ENCODE assay signal across 1 cellular context in the genomic region with DNA sequence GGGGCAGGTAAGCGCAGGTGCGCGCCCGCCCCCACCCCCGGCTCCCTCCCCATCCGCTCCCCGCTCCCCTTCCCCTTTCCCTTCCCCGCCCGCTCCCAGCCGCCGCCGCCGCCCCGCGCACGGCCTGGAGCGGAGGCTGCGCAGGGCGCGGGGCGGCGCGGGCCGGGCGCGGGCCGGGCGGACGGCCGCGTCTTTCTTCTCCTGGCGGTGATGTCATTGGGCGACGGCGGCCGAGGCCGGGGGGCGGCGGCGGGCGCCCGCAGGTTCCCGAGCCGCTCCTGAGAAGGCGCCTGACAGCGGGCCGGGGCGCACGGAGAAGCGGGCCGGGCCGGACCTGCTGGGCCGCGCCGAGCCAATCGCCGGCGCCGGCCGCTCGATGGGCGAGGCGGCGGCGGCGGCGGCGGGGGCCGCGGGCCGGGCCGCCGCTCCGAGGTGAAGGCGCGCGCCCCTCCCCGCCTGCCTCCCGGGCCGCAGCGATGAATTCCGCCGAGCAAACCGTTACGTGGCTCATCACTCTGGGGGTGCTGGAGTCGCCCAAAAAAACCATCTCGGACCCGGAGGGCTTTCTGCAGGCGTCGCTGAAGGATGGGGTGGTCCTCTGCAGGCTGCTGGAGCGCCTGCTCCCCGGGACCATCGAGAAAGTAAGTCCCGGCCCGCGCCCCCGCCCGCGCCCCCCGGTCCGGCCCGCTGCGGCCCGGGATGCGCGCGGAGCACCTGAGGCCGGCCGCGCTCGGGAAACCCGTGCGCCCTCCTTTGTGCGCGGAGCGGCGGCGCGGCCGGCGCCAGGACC.
TF ChIP-seq lines count a peak whose summit lies in the region.

A gene with protein sequence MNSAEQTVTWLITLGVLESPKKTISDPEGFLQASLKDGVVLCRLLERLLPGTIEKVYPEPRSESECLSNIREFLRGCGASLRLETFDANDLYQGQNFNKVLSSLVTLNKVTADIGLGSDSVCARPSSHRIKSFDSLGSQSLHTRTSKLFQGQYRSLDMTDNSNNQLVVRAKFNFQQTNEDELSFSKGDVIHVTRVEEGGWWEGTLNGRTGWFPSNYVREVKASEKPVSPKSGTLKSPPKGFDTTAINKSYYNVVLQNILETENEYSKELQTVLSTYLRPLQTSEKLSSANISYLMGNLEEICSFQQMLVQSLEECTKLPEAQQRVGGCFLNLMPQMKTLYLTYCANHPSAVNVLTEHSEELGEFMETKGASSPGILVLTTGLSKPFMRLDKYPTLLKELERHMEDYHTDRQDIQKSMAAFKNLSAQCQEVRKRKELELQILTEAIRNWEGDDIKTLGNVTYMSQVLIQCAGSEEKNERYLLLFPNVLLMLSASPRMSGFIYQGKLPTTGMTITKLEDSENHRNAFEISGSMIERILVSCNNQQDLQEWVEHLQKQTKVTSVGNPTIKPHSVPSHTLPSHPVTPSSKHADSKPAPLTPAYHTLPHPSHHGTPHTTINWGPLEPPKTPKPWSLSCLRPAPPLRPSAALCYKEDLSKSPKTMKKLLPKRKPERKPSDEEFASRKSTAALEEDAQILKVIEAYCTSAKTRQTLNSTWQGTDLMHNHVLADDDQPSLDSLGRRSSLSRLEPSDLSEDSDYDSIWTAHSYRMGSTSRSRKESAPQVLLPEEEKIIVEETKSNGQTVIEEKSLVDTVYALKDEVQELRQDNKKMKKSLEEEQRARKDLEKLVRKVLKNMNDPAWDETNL (plus strand): TSS at position 260 of the 790 bp plus-strand sequence. CDS start 217 bp downstream, at position 477.

TF ChIP-seq in A549, 52 proteins besides CTCF, POLR2A, EP300 and RAD21 (continued from another document):
- TF ChIP-seq, protein P1, sequence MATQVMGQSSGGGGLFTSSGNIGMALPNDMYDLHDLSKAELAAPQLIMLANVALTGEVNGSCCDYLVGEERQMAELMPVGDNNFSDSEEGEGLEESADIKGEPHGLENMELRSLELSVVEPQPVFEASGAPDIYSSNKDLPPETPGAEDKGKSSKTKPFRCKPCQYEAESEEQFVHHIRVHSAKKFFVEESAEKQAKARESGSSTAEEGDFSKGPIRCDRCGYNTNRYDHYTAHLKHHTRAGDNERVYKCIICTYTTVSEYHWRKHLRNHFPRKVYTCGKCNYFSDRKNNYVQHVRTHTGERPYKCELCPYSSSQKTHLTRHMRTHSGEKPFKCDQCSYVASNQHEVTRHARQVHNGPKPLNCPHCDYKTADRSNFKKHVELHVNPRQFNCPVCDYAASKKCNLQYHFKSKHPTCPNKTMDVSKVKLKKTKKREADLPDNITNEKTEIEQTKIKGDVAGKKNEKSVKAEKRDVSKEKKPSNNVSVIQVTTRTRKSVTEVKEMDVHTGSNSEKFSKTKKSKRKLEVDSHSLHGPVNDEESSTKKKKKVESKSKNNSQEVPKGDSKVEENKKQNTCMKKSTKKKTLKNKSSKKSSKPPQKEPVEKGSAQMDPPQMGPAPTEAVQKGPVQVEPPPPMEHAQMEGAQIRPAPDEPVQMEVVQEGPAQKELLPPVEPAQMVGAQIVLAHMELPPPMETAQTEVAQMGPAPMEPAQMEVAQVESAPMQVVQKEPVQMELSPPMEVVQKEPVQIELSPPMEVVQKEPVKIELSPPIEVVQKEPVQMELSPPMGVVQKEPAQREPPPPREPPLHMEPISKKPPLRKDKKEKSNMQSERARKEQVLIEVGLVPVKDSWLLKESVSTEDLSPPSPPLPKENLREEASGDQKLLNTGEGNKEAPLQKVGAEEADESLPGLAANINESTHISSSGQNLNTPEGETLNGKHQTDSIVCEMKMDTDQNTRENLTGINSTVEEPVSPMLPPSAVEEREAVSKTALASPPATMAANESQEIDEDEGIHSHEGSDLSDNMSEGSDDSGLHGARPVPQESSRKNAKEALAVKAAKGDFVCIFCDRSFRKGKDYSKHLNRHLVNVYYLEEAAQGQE (IDR thresholded peaks at IDR 0.05), result no peak
- TF ChIP-seq POLR2AphosphoS2 (conservative IDR thresholded peaks at IDR 0.05; ENCODE audit: low read length), result no peak
TF ChIP-seq in A549: peak in this region for 0.
